Comparison of ENCODE assay signal across 10 cellular contexts in the genomic region with DNA sequence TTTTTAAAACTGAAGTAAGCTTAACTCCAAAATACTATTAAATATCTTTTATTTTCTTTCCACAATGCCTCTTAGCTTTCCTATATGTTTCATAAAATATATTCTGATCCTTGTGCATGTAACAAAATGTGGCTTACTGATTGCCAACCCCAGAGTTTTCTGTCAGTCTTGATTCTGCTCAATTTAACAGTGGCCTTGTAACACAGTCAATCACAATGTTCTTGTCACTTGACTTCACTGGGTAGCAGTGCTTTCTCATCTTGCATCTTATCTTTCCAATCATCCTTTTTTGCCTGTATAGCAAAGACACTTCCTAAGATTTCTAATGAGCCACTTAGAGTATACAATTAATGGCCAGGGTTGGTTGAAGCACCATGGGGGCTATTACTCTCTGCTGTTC. TPM values are rescaled to one million over a fixed set of nuclear protein-coding genes. Genes with fewer than 3 reads are reported as not detected.
"Had no signal": no experiment of that assay in that cellular context is flagged by ENCODE, and none has a peak within 500 bp of the region (broad histone marks: within the 10 kb centered on the region; RNA-seq: fewer than 3 reads in every experiment).

No MANE protein-coding gene starts in this region.

- ATAC-seq: GM23338, HepG2 had no signal

- H3K27ac ChIP-seq: HL-60 had no signal

- H2AFZ ChIP-seq: GM23338 had no signal

- H3K4me3 ChIP-seq: GM23338 had no signal

- DNase-seq: H9, HCEC 1CT, HFFc6, KBM-7 had no signal

- H3K4me2 ChIP-seq: GM23338 had no signal

RNA-seq across cellular contexts. Expression of a gene that starts 19.9 kb away (rescaled TPM):
- total RNA-seq: GM23338, H1, H9, HepG2, HFFc6, HT1080 had no signal
- polyA plus RNA-seq: GM23338, H1, HepG2, IgD-negative memory B cell had no signal
